In genomic region chr16:58960484-58960883, GRCh38 we compare ENCODE assay signal across 22 cellular contexts.
DNase-seq lines count a peak whose midpoint lies in the region; ATAC-seq and TF ChIP-seq lines count a peak whose summit lies in the region.
"Had no signal": no experiment of that assay in that cellular context is flagged by ENCODE, and none has a peak within 500 bp of the region (broad histone marks: within the 10 kb centered on the region; RNA-seq: fewer than 3 reads in every experiment).

No MANE protein-coding gene starts in this region.

- H4K8ac ChIP-seq in mesendoderm (ENCODE audit: low read depth, low read length): peak overlapping the region; percentile 39

- H3F3A ChIP-seq in GM23338 (replicated peaks; ENCODE audit: low read depth): no peaks in the 10 kb centered on the region

- no peak overlapping the region for H2AK5ac ChIP-seq in mesendoderm (ENCODE audit: low read length)

- H3K9me3 Mint-ChIP-seq in GM23338 (peaks cover 10% of the 10 kb centered on the region; the same call in 2 of the 3 replicates), endodermal cell (peaks cover 6% of the 10 kb centered on the region)
- H3K9me3 Mint-ChIP-seq: CD4-positive, alpha-beta T cell had no signal

- H3K4ac ChIP-seq in mesendoderm (ENCODE audit: low read depth, low read length): no peak overlapping the region

- H3K27me3 Mint-ChIP-seq in GM23338 (ENCODE audit: insufficient read depth, low read depth, poor library complexity): no peaks in the 10 kb centered on the region
- H3K27me3 Mint-ChIP-seq in endodermal cell (ENCODE audit: insufficient read depth): no peaks in the 10 kb centered on the region
- H3K27me3 Mint-ChIP-seq: CD4-positive, alpha-beta T cell had no signal

- H3K4me1 Mint-ChIP-seq in GM23338 (peaks cover 25% of the 10 kb centered on the region), endodermal cell (peaks cover 16% of the 10 kb centered on the region)

- no peaks in the 10 kb centered on the region for H3K79me1 ChIP-seq in mesendoderm (ENCODE audit: low read length)

- H3K4me3 ChIP-seq in GM23338 (no peak overlapping the region), endodermal cell (ENCODE audit: low read length) (no peak overlapping the region), mesendoderm (ENCODE audit: low read length) (no peak overlapping the region)
- H3K4me3 ChIP-seq: A549; BLaER1 treated with 17β-estradiol and CSF1 and Interleukin-3, amounts not matched to agents 10 nM and 100 nM; GM23248; MG63 had no signal

- H3K4me2 ChIP-seq in GM23338 (no peak overlapping the region), mesendoderm (ENCODE audit: low read length) (no peak overlapping the region)
- H3K4me2 ChIP-seq: A549; BLaER1 treated with 17β-estradiol and CSF1 and Interleukin-3, amounts not matched to agents 10 nM and 100 nM had no signal

- H2BK15ac ChIP-seq in mesendoderm (replicated peaks; ENCODE audit: low read depth): no peak overlapping the region

- H3K27ac ChIP-seq in GM23338 (ENCODE audit: low read depth) (no peak overlapping the region), endodermal cell (ENCODE audit: low read depth, low read length) (no peak overlapping the region), mesendoderm (ENCODE audit: low read depth, low read length) (no peak overlapping the region)
- H3K27ac ChIP-seq: A549; BLaER1 treated with 17β-estradiol and CSF1 and Interleukin-3, amounts not matched to agents 10 nM and 100 nM; GM23248; RWPE1 had no signal

- H2AFZ ChIP-seq in GM23338: no peak overlapping the region
- H2AFZ ChIP-seq: GM23248 had no signal

- no peak overlapping the region for H3K23ac ChIP-seq in mesendoderm (ENCODE audit: low read length)

- H4K5ac ChIP-seq in mesendoderm (ENCODE audit: low read length): no peak overlapping the region

- no peaks in the 10 kb centered on the region; the same call in none of the 2 replicates for H3K4me1 ChIP-seq in GM23338 (ENCODE audit: insufficient read depth)
- no peaks in the 10 kb centered on the region for H3K4me1 ChIP-seq in endodermal cell (ENCODE audit: control insufficient read depth, insufficient read depth, low read length)
- no peaks in the 10 kb centered on the region for H3K4me1 ChIP-seq in mesendoderm (ENCODE audit: control insufficient read depth, low read depth, low read length)
- H3K4me1 ChIP-seq: A549; BLaER1 treated with 17β-estradiol and CSF1 and Interleukin-3, amounts not matched to agents 10 nM and 100 nM had no signal

- WGBS in endodermal cell (ENCODE audit: insufficient coverage in 1 of 2, insufficient read length in 1 of 2), 2 experiments: 60 to 77% methylated on average over 1 to 4 of the region's 4 CpGs
- WGBS in mesendoderm (ENCODE audit: extremely low coverage, insufficient coverage, low lambda C conversion rate): no CpG with 5 or more reads among the region's 4 CpGs

- H3K36me3 ChIP-seq in GM23338 (ENCODE audit: insufficient read depth) (no peaks in the 10 kb centered on the region), endodermal cell (ENCODE audit: control insufficient read depth, insufficient read depth, low read length) (no peaks in the 10 kb centered on the region), mesendoderm (ENCODE audit: control insufficient read depth, insufficient read depth, low read length) (no peaks in the 10 kb centered on the region)
- H3K36me3 ChIP-seq: BLaER1 treated with 17β-estradiol and CSF1 and Interleukin-3, amounts not matched to agents 10 nM and 100 nM; MG63 had no signal

- H2BK5ac ChIP-seq in mesendoderm (ENCODE audit: low read length): no peak overlapping the region

- no peak overlapping the region for H3K56ac ChIP-seq in mesendoderm (ENCODE audit: low read length)

- ATAC-seq in GM23338 (peak; percentile 72), HG03159 (IDR thresholded peaks at IDR 0.05; ENCODE audit: unreplicated experiment) (no peak)
- ATAC-seq: A549, HCT116 had no signal

- no peaks in the 10 kb centered on the region for H3K79me2 ChIP-seq in GM23338 (replicated peaks; ENCODE audit: insufficient read depth)
- no peaks in the 10 kb centered on the region for H3K79me2 ChIP-seq in mesendoderm (ENCODE audit: control insufficient read depth, insufficient read depth, low read length)

- H4K20me1 ChIP-seq in GM23338 (replicated peaks; ENCODE audit: insufficient read depth): no peaks in the 10 kb centered on the region
- H4K20me1 ChIP-seq: BLaER1 treated with 17β-estradiol and CSF1 and Interleukin-3, amounts not matched to agents 10 nM and 100 nM had no signal

- peaks cover 4% of the 10 kb centered on the region; the same call in 1 of the 2 replicates for H3K9me2 ChIP-seq in GM23338 (ENCODE audit: insufficient read depth)

- peak; percentile 60 for DNase-seq in GM23338 (ENCODE audit: low spot score)
- peak; percentile 73 to 82 for DNase-seq in NCI-H526 (lab: John Stamatoyannopoulos, UW)
- peak; percentile 50 for DNase-seq in endodermal cell
- DNase-seq in mesendoderm: no peak
- no peak for DNase-seq in NCI-H524 treated with DMSO at 0.1 percent for 48 hours (lab: John Stamatoyannopoulos, UW)
- DNase-seq in GM03348 (ENCODE audit: low spot score): no peak
- DNase-seq: AML-193; CD4-positive, alpha-beta T cell; GM23248; KBM-7; MG63; NCI-H1105 treated with DMSO at 0.1 percent for 48 hours; NCI-H1694; NCI-H2029 treated with DMSO at 0.1 percent for 48 hours; NCI-H446 treated with DMSO at 0.1 percent for 48 hours; NCI-H82; SHP77 had no signal

- H3K4me3 Mint-ChIP-seq in GM23338: no peak overlapping the region
- no peak overlapping the region for H3K4me3 Mint-ChIP-seq in endodermal cell
- H3K4me3 Mint-ChIP-seq: CD4-positive, alpha-beta T cell had no signal

- no peak overlapping the region for H2BK120ac ChIP-seq in mesendoderm (ENCODE audit: low read depth, low read length)

- no peak overlapping the region for H3K9ac ChIP-seq in endodermal cell (ENCODE audit: extremely low read depth, low read length, poor library complexity, severe bottlenecking)
- H3K9ac ChIP-seq in mesendoderm (ENCODE audit: low read length): no peak overlapping the region
- H3K9ac ChIP-seq: BLaER1 treated with 17β-estradiol and CSF1 and Interleukin-3, amounts not matched to agents 10 nM and 100 nM; GM23248 had no signal

- TF ChIP-seq CTCF in GM23338 (conservative IDR thresholded peaks at IDR 0.05; ENCODE audit: low read depth in 2 of 2) (no peak), endodermal cell (conservative IDR thresholded peaks at IDR 0.05) (no peak)

- no peaks in the 10 kb centered on the region for H3K9me3 ChIP-seq in endodermal cell (ENCODE audit: control insufficient read depth, low read length)
- H3K9me3 ChIP-seq: A549 had no signal

- H3K27me3 ChIP-seq in GM23338 (ENCODE audit: insufficient read depth) (no peaks in the 10 kb centered on the region), endodermal cell (ENCODE audit: control insufficient read depth, insufficient read depth, low read length, poor library complexity, severe bottlenecking) (no peaks in the 10 kb centered on the region), mesendoderm (ENCODE audit: insufficient read depth, low read length, poor library complexity) (no peaks in the 10 kb centered on the region)
- H3K27me3 ChIP-seq: BLaER1 treated with 17β-estradiol and CSF1 and Interleukin-3, amounts not matched to agents 10 nM and 100 nM; MG63 had no signal

- H3K18ac ChIP-seq in mesendoderm (ENCODE audit: low read length): no peak overlapping the region

- H3K27ac Mint-ChIP-seq in GM23338 (no peak overlapping the region), endodermal cell (no peak overlapping the region)
- H3K27ac Mint-ChIP-seq: CD4-positive, alpha-beta T cell had no signal

- H3K36me3 Mint-ChIP-seq in GM23338 (ENCODE audit: low read depth) (no peaks in the 10 kb centered on the region), endodermal cell (ENCODE audit: low read depth) (no peaks in the 10 kb centered on the region)

TF ChIP-seq in GM23338, 12 proteins besides CTCF, POLR2A, EP300 and RAD21 (continues in another document):
- no peak for TF ChIP-seq ZNF331 (CRISPR knock-in tag; IDR thresholded peaks at IDR 0.05; ENCODE audit: low read depth)
- no peak for TF ChIP-seq NANOG (IDR thresholded peaks at IDR 0.05; ENCODE audit: borderline replicate concordance)
- no peak for TF ChIP-seq STAT1 (IDR thresholded peaks at IDR 0.05; ENCODE audit: unreplicated experiment)

Comparison
In these comparisons a context has a peak if more than half of its experiments do, and no peak if none do; other contexts are left out.
1. DNase-seq: peak in GM23338 (single experiment), NCI-H526 (2 of 2) and endodermal cell (single experiment); none in mesendoderm (single experiment), NCI-H524 treated with DMSO at 0.1 percent for 48 hours (single experiment) and GM03348 (single experiment).